8 cellular contexts compared by ENCODE assay signal in genomic region chr13:36395280-36395679, GRCh38. TPM values are rescaled to one million over a fixed set of nuclear protein-coding genes. Genes with fewer than 3 reads are reported as not detected.
A peak's percentile ranks its signal among the peaks of the same experiment; 100 is the strongest.
DNase-seq lines count a peak whose midpoint lies in the region; ATAC-seq, FAIRE-seq and TF ChIP-seq lines count a peak whose summit lies in the region.

No MANE protein-coding gene starts in this region.

- peak; percentile 56 for TF ChIP-seq RAD21 in Ishikawa (IDR thresholded peaks at IDR 0.05; ENCODE audit: low read depth)

- no peak overlapping the region for H3K27ac Mint-ChIP-seq in endothelial cell (ENCODE audit: unreplicated experiment)

- TF ChIP-seq CTCF in kidney epithelial cell (IDR thresholded peaks at IDR 0.05; ENCODE audit: insufficient read depth, low read length, poor library complexity, severe bottlenecking) (peak; percentile 59), endothelial cell (IDR thresholded peaks at IDR 0.05; ENCODE audit: unreplicated experiment) (no peak)

- peak overlapping the region; percentile 63 for H3K9ac ChIP-seq in adipocyte (ENCODE audit: low read length)

- ATAC-seq in HG02610 (IDR thresholded peaks at IDR 0.05; ENCODE audit: unreplicated experiment) = no peak

- no peaks in the 10 kb centered on the region for H3K4me1 Mint-ChIP-seq in endothelial cell (ENCODE audit: unreplicated experiment)

- TF ChIP-seq EP300 in Ishikawa (IDR thresholded peaks at IDR 0.05; ENCODE audit: borderline replicate concordance) = no peak

- no peak for FAIRE-seq in small intestine (lab: Jason Lieb, UNC)

- H3K9me3 ChIP-seq in adipocyte (ENCODE audit: control insufficient read depth, low read length) = no peaks in the 10 kb centered on the region
- no peaks in the 10 kb centered on the region for H3K9me3 ChIP-seq in small intestine (ENCODE audit: control insufficient read depth, low read depth)

- no peaks in the 10 kb centered on the region for H3K27me3 Mint-ChIP-seq in endothelial cell (ENCODE audit: unreplicated experiment)

- peak; percentile 93 to 96 for DNase-seq in AML-193 (lab: John Stamatoyannopoulos, UW)
- DNase-seq in adipocyte (ENCODE audit: low read depth) = peak; percentile 90
- no peak for DNase-seq in kidney epithelial cell (ENCODE audit: low read depth)
- no peak for DNase-seq in activated T-cell treated with anti-CD3 and anti-CD28 coated beads, Interleukin-2, amount 50 U/mL, for 1 hour
- no peak for DNase-seq in endothelial cell (ENCODE audit: low spot score)
- DNase-seq in small intestine = no peak

- no peak overlapping the region for H3K4me3 ChIP-seq in adipocyte (ENCODE audit: low read length)
- no peak overlapping the region for H3K4me3 ChIP-seq in kidney epithelial cell (ENCODE audit: low read depth, low read length)
- H3K4me3 ChIP-seq in small intestine (ENCODE audit: low read depth in 1 of 2, low read length in 2 of 2) = no peak overlapping the region

- peaks cover 5% of the 10 kb centered on the region for H3K4me1 ChIP-seq in adipocyte (ENCODE audit: control insufficient read depth, insufficient read depth, low read length)
- H3K4me1 ChIP-seq in small intestine (ENCODE audit: control insufficient read depth in 2 of 2, insufficient read depth in 1 of 2, low read depth in 1 of 2, low read length in 1 of 2) = no peaks in the 10 kb centered on the region

- H3K27me3 ChIP-seq in adipocyte (replicated peaks; ENCODE audit: control insufficient read depth, insufficient read depth, low read length) = no peaks in the 10 kb centered on the region
- no peaks in the 10 kb centered on the region for H3K27me3 ChIP-seq in kidney epithelial cell (ENCODE audit: control insufficient read depth, insufficient read depth, low read length)
- no peaks in the 10 kb centered on the region for H3K27me3 ChIP-seq in small intestine (ENCODE audit: control insufficient read depth in 2 of 2, insufficient read depth in 2 of 2, low read length in 2 of 2)

- H3K9me3 Mint-ChIP-seq in endothelial cell (ENCODE audit: unreplicated experiment) = no peaks in the 10 kb centered on the region

- H3K27ac ChIP-seq in small intestine (ENCODE audit: low read depth in 1 of 2, low read length in 1 of 2) = no peak overlapping the region

- WGBS in small intestine, 3 donors = 17 to 37% (median 19%) methylated on average over 2 of the region's 2 CpGs

- no peak overlapping the region for H3K4me3 Mint-ChIP-seq in endothelial cell (ENCODE audit: unreplicated experiment)

- H3K36me3 Mint-ChIP-seq in endothelial cell (ENCODE audit: low read depth, unreplicated experiment) = no peaks in the 10 kb centered on the region

- H3K36me3 ChIP-seq in adipocyte (ENCODE audit: control insufficient read depth, insufficient read depth, low read length, severe bottlenecking) (no peaks in the 10 kb centered on the region), kidney epithelial cell (ENCODE audit: control insufficient read depth, insufficient read depth, low read length) (no peaks in the 10 kb centered on the region), small intestine (ENCODE audit: control insufficient read depth in 2 of 2, insufficient read depth in 2 of 2, low read length in 2 of 2) (no peaks in the 10 kb centered on the region)

TF ChIP-seq in Ishikawa, 13 proteins besides CTCF, POLR2A, EP300 and RAD21:
- TF ChIP-seq, protein P1, sequence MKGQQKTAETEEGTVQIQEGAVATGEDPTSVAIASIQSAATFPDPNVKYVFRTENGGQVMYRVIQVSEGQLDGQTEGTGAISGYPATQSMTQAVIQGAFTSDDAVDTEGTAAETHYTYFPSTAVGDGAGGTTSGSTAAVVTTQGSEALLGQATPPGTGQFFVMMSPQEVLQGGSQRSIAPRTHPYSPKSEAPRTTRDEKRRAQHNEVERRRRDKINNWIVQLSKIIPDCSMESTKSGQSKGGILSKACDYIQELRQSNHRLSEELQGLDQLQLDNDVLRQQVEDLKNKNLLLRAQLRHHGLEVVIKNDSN (IDR thresholded peaks at IDR 0.05) = no peak
- TF ChIP-seq TAF1 (IDR thresholded peaks at IDR 0.05; ENCODE audit: low read depth) = no peak
- TF ChIP-seq, protein P2, sequence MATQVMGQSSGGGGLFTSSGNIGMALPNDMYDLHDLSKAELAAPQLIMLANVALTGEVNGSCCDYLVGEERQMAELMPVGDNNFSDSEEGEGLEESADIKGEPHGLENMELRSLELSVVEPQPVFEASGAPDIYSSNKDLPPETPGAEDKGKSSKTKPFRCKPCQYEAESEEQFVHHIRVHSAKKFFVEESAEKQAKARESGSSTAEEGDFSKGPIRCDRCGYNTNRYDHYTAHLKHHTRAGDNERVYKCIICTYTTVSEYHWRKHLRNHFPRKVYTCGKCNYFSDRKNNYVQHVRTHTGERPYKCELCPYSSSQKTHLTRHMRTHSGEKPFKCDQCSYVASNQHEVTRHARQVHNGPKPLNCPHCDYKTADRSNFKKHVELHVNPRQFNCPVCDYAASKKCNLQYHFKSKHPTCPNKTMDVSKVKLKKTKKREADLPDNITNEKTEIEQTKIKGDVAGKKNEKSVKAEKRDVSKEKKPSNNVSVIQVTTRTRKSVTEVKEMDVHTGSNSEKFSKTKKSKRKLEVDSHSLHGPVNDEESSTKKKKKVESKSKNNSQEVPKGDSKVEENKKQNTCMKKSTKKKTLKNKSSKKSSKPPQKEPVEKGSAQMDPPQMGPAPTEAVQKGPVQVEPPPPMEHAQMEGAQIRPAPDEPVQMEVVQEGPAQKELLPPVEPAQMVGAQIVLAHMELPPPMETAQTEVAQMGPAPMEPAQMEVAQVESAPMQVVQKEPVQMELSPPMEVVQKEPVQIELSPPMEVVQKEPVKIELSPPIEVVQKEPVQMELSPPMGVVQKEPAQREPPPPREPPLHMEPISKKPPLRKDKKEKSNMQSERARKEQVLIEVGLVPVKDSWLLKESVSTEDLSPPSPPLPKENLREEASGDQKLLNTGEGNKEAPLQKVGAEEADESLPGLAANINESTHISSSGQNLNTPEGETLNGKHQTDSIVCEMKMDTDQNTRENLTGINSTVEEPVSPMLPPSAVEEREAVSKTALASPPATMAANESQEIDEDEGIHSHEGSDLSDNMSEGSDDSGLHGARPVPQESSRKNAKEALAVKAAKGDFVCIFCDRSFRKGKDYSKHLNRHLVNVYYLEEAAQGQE (IDR thresholded peaks at IDR 0.05; ENCODE audit: low read depth) = no peak
- TF ChIP-seq MAX (IDR thresholded peaks at IDR 0.05) = no peak
- TF ChIP-seq EGR1 (IDR thresholded peaks at IDR 0.05) = no peak
- TF ChIP-seq ZBTB7A (IDR thresholded peaks at IDR 0.05; ENCODE audit: low read depth) = no peak
- no peak for TF ChIP-seq FOXM1 (IDR thresholded peaks at IDR 0.05; ENCODE audit: borderline replicate concordance, low read depth)
- no peak for TF ChIP-seq TCF12 (IDR thresholded peaks at IDR 0.05; ENCODE audit: low read depth)
- TF ChIP-seq NFIC (IDR thresholded peaks at IDR 0.05) = no peak
TF ChIP-seq in Ishikawa: peak in this region for 0.

RNA-seq across cellular contexts. Expression of gene CCNA1, which starts 37.0 kb away (rescaled TPM):
- total RNA-seq in kidney epithelial cell (0.17 and 0.75 TPM in 2 replicates), endothelial cell (ENCODE audit: unreplicated experiment) (not detected)
- polyA plus RNA-seq in small intestine = under 1 TPM in 2 of 3 donors, not detected in 1; 0.22 to 0.27 TPM

RNA-seq across cellular contexts. Expression of gene SPART, which starts 49.1 kb away (rescaled TPM):
- total RNA-seq in kidney epithelial cell (41.3 and 51.0 TPM in 2 replicates), endothelial cell (ENCODE audit: unreplicated experiment) (32.6 TPM)
- 10 to 100 TPM in 2 of 3 donors, 1 to 10 TPM in 1; 3.4 to 13.7 (median 11.1) TPM for polyA plus RNA-seq in small intestine

Comparison
In these comparisons a context has a peak if more than half of its experiments do, and no peak if none do; other contexts are left out.
1. DNase-seq: peak in AML-193 (2 of 2) and adipocyte (single experiment); none in kidney epithelial cell (single experiment), activated T-cell treated with anti-CD3 and anti-CD28 coated beads, Interleukin-2, amount 50 U/mL, for 1 hour (single experiment), endothelial cell (single experiment) and small intestine (single experiment).